8 cellular contexts compared by ENCODE assay signal in genomic region chr3:152183473-152183872, GRCh38.
DNase-seq lines count a peak whose midpoint lies in the region; ATAC-seq, FAIRE-seq and TF ChIP-seq lines count a peak whose summit lies in the region.

No MANE protein-coding gene starts in this region.

- TF ChIP-seq POLR2A in H54 (IDR thresholded peaks at IDR 0.05; ENCODE audit: low read depth, low read length), result no peak

- H3K9me3 ChIP-seq in iPS DF 6.9 (ENCODE audit: control insufficient read depth, insufficient read depth, low read length), result no peaks in the 10 kb centered on the region

- no peaks in the 10 kb centered on the region for H3K36me3 ChIP-seq in iPS DF 6.9 (ENCODE audit: control insufficient read depth, insufficient read depth, low read length)

- DNase-seq in activated CD4-positive, CD25-positive, alpha-beta regulatory T cell (lab: John Stamatoyannopoulos, UW), result peak in 3 of 4 experiments; percentile 6 to 26 (median 9)
- DNase-seq in activated CD4-positive, CD25-positive, alpha-beta regulatory T cell treated with anti-CD3 and anti-CD28 coated beads, Interleukin-2, amount 50 U/mL, for 72 hours, result no peak
- DNase-seq in OCI-M1 (lab: John Stamatoyannopoulos, UW) (peak; percentile 74), iPS DF 6.9 (ENCODE audit: low read depth, low spot score) (peak; percentile 27), H54 (ENCODE audit: insufficient read length, low spot score) (no peak)
- peak; percentile 54 for DNase-seq in activated naive CD4-positive, alpha-beta T cell treated with anti-CD3 and anti-CD28 coated beads, Interleukin-2, amount 50 U/mL, for 16 hours
- DNase-seq in stimulated activated CD8-positive, alpha-beta memory T cell treated with anti-CD3 and anti-CD28 coated beads, Interleukin-12 subunit alpha, Interleukin-12 subunit beta, amount 100 ng/mL, for 4 hours (ENCODE audit: low read depth), result peak; percentile 19

- H3K27me3 ChIP-seq in iPS DF 6.9 (ENCODE audit: control insufficient read depth, insufficient read depth, low read length), result no peaks in the 10 kb centered on the region

- peak; percentile 59 for ATAC-seq in HG03045 (IDR thresholded peaks at IDR 0.05; ENCODE audit: unreplicated experiment)

- no peaks in the 10 kb centered on the region for H3K4me1 ChIP-seq in iPS DF 6.9 (ENCODE audit: control insufficient read depth, insufficient read depth, low read length)

- no peak overlapping the region for H3K27ac ChIP-seq in iPS DF 6.9 (ENCODE audit: low read length)

- FAIRE-seq in H54 (lab: Jason Lieb, UNC), result no peak

- no CpG with 5 or more reads among the region's 4 CpGs for WGBS in iPS DF 6.9 (ENCODE audit: insufficient coverage, insufficient read length)

- no peak overlapping the region for H3K4me3 ChIP-seq in iPS DF 6.9 (ENCODE audit: low read length)

Comparison
In these comparisons a context has a peak if more than half of its experiments do, and no peak if none do; other contexts are left out.
1. DNase-seq: peak in activated CD4-positive, CD25-positive, alpha-beta regulatory T cell (3 of 4), OCI-M1 (single experiment), activated naive CD4-positive, alpha-beta T cell treated with anti-CD3 and anti-CD28 coated beads, Interleukin-2, amount 50 U/mL, for 16 hours (single experiment), iPS DF 6.9 (single experiment) and stimulated activated CD8-positive, alpha-beta memory T cell treated with anti-CD3 and anti-CD28 coated beads, Interleukin-12 subunit alpha, Interleukin-12 subunit beta, amount 100 ng/mL, for 4 hours (single experiment); none in activated CD4-positive, CD25-positive, alpha-beta regulatory T cell treated with anti-CD3 and anti-CD28 coated beads, Interleukin-2, amount 50 U/mL, for 72 hours (single experiment) and H54 (single experiment).